In genomic region chr5:163755505-163755904, GRCh38 we compare ENCODE assay signal across 2 cellular contexts.
TF ChIP-seq lines count a peak whose summit lies in the region.

No MANE protein-coding gene starts in this region.

TF ChIP-seq in SK-N-SH treated with all-trans-retinoic acid at 6 μM for 48 hours, 23 proteins besides CTCF, POLR2A, EP300 and RAD21 (continued from another document):
- TF ChIP-seq, protein P1, sequence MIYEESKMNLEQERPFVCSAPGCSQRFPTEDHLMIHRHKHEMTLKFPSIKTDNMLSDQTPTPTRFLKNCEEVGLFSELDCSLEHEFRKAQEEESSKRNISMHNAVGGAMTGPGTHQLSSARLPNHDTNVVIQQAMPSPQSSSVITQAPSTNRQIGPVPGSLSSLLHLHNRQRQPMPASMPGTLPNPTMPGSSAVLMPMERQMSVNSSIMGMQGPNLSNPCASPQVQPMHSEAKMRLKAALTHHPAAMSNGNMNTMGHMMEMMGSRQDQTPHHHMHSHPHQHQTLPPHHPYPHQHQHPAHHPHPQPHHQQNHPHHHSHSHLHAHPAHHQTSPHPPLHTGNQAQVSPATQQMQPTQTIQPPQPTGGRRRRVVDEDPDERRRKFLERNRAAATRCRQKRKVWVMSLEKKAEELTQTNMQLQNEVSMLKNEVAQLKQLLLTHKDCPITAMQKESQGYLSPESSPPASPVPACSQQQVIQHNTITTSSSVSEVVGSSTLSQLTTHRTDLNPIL (CRISPR knock-in tag; IDR thresholded peaks at IDR 0.05; ENCODE audit: low read depth), result peak; percentile 94
- TF ChIP-seq TCF4 (CRISPR knock-in tag; IDR thresholded peaks at IDR 0.05; ENCODE audit: borderline replicate concordance) (0 out of 2 replicates have a peak, but pooled peaks have one; percentile 28), OSR1 (CRISPR knock-in tag; IDR thresholded peaks at IDR 0.05) (no peak), RARB (CRISPR knock-in tag; IDR thresholded peaks at IDR 0.05) (no peak), ZNF70 (CRISPR knock-in tag; IDR thresholded peaks at IDR 0.05) (no peak)
- TF ChIP-seq, protein P2, sequence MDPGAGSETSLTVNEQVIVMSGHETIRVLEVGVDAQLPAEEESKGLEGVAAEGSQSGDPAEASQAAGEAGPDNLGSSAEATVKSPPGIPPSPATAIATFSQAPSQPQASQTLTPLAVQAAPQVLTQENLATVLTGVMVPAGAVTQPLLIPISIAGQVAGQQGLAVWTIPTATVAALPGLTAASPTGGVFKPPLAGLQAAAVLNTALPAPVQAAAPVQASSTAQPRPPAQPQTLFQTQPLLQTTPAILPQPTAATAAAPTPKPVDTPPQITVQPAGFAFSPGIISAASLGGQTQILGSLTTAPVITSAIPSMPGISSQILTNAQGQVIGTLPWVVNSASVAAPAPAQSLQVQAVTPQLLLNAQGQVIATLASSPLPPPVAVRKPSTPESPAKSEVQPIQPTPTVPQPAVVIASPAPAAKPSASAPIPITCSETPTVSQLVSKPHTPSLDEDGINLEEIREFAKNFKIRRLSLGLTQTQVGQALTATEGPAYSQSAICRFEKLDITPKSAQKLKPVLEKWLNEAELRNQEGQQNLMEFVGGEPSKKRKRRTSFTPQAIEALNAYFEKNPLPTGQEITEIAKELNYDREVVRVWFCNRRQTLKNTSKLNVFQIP (CRISPR knock-in tag; IDR thresholded peaks at IDR 0.05; ENCODE audit: borderline replicate concordance, low read depth), result no peak
TF ChIP-seq in SK-N-SH treated with all-trans-retinoic acid at 6 μM for 48 hours: peak in this region for 5.

TF ChIP-seq in SK-N-SH, 30 proteins besides CTCF, POLR2A, EP300 and RAD21 (continued from another document):
- TF ChIP-seq MEF2A (IDR thresholded peaks at IDR 0.05; ENCODE audit: borderline replicate concordance, low read depth) (no peak), EZH2phosphoT487 (IDR thresholded peaks at IDR 0.05; ENCODE audit: borderline replicate concordance, low read depth) (no peak), NRF1 (IDR thresholded peaks at IDR 0.05; ENCODE audit: low read depth, low read length) (no peak), TCF12 (IDR thresholded peaks at IDR 0.05) (no peak), USF2 (IDR thresholded peaks at IDR 0.05; ENCODE audit: borderline replicate concordance, low read depth, low read length) (no peak), MAX (IDR thresholded peaks at IDR 0.05; ENCODE audit: low read depth) (no peak), SIN3A (IDR thresholded peaks at IDR 0.05; ENCODE audit: borderline replicate concordance, low read depth, low read length) (no peak), FOSL2 (IDR thresholded peaks at IDR 0.05; ENCODE audit: borderline replicate concordance, low read depth) (no peak), YY1 (IDR thresholded peaks at IDR 0.05; ENCODE audit: low read depth) (no peak), FOXM1 (IDR thresholded peaks at IDR 0.05; ENCODE audit: low read depth) (no peak), USF1 (IDR thresholded peaks at IDR 0.05; ENCODE audit: borderline replicate concordance, low read depth) (no peak), ZBTB33 (IDR thresholded peaks at IDR 0.05; ENCODE audit: borderline replicate concordance, low read depth) (no peak), RCOR1 (IDR thresholded peaks at IDR 0.05; ENCODE audit: low read length) (no peak), POLR2AphosphoS5 (IDR thresholded peaks at IDR 0.05; ENCODE audit: low read depth, low read length) (no peak)
- TF ChIP-seq, protein P3, sequence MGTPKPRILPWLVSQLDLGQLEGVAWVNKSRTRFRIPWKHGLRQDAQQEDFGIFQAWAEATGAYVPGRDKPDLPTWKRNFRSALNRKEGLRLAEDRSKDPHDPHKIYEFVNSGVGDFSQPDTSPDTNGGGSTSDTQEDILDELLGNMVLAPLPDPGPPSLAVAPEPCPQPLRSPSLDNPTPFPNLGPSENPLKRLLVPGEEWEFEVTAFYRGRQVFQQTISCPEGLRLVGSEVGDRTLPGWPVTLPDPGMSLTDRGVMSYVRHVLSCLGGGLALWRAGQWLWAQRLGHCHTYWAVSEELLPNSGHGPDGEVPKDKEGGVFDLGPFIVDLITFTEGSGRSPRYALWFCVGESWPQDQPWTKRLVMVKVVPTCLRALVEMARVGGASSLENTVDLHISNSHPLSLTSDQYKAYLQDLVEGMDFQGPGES (IDR thresholded peaks at IDR 0.05; ENCODE audit: low read depth, low read length), result no peak
TF ChIP-seq in SK-N-SH: peak in this region for 0.
